11 cellular contexts compared by ENCODE assay signal in the genomic region with DNA sequence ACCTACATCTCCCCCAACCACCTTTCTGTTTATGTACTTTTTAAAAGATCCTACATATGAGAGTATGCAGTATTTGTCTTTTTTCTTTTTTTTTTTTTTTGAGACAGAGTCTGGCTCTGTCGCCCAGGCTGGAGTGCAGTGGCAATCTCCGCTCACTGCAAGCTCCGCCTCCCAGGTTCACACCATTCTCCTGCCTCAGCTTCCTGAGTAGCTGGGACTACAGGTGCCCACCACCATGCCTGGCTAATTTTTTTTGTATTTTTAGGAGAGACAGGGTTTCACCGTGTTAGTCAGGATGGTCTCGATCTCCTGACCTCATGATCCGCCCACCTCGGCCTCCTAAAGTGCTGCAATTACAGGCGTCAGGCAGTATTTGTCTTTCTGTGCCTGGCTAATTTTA. TPM values are rescaled to one million over a fixed set of nuclear protein-coding genes. Genes with fewer than 3 reads are reported as not detected.
"Had no signal": no experiment of that assay in that cellular context is flagged by ENCODE, and none has a peak within 500 bp of the region (broad histone marks: within the 10 kb centered on the region; RNA-seq: fewer than 3 reads in every experiment).

No MANE protein-coding gene starts in this region.

RNA-seq across cellular contexts. Expression of gene SETSIP, which starts 2.9 kb away (rescaled TPM):
- total RNA-seq: activated B cell treated with CpG ODN at 0.5 μM for 24 hours; activated CD4-positive, alpha-beta memory T cell treated with anti-CD3 and anti-CD28 coated beads for 36 hours; activated CD4-positive, alpha-beta memory T cell treated with anti-CD3 and anti-CD28 coated beads, Interleukin-2, amount 10 ng/mL, durations not matched to agents 7 days and 5 days; activated CD4-positive, alpha-beta T cell treated with anti-CD3 and anti-CD28 coated beads for 36 hours; activated CD4-positive, alpha-beta T cell treated with anti-CD3 and anti-CD28 coated beads, Interleukin-2, amount 10 ng/mL, durations not matched to agents 7 days and 5 days; activated CD8-positive, alpha-beta memory T cell treated with anti-CD3 and anti-CD28 coated beads, Interleukin-2, amount 10 ng/mL, durations not matched to agents 7 days and 5 days; T-helper 1 cell treated with Interleukin-12 subunit alpha and Interleukin-12 subunit beta and Interleukin-4 antibody, amounts not matched to agents 30 ng/mL and 1 ng/mL, for 36 hours; T-helper 17 cell; T-helper 2 cell treated with Interferon-gamma antibody and Interleukin-4, amounts not matched to agents 100 ng/mL and 5 ng/mL, for 36 hours; WTC11 had no signal

RNA-seq across cellular contexts. Expression of gene EPHX4, which starts 48.3 kb away (rescaled TPM):
- total RNA-seq: activated B cell treated with CpG ODN at 0.5 μM for 24 hours; activated CD4-positive, alpha-beta T cell treated with anti-CD3 and anti-CD28 coated beads, Interleukin-2, amount 10 ng/mL, durations not matched to agents 7 days and 5 days; activated CD8-positive, alpha-beta T cell treated with anti-CD3 and anti-CD28 coated beads, Interleukin-2, amount 10 ng/mL, durations not matched to agents 7 days and 5 days; T-helper 17 cell had no signal
